In genomic region chr1:207228987-207229386, GRCh38 we compare ENCODE assay signal across 28 cellular contexts.
DNase-seq lines count a peak whose midpoint lies in the region; ATAC-seq, FAIRE-seq and TF ChIP-seq lines count a peak whose summit lies in the region.
"Had no signal": no experiment of that assay in that cellular context is flagged by ENCODE, and none has a peak within 500 bp of the region (broad histone marks: within the 10 kb centered on the region; RNA-seq: fewer than 3 reads in every experiment).

No MANE protein-coding gene starts in this region.

- no peaks in the 10 kb centered on the region; the same call in 1 of the 2 replicates for H3K4me1 ChIP-seq in GM23338 (ENCODE audit: insufficient read depth)
- peaks cover 0 to 7% of the 10 kb centered on the region in 2 experiments; a peak in 2 of 5 replicates for H3K4me1 ChIP-seq in K562 (replicated peaks in 1 of 2; ENCODE audit: control insufficient read depth in 2 of 2, insufficient read depth in 2 of 2, low read length in 2 of 2)
- H3K4me1 ChIP-seq in neural progenitor cell, result no peaks in the 10 kb centered on the region
- H3K4me1 ChIP-seq: BE2C, BLaER1 had no signal

- TF ChIP-seq CTCF in GM23338 (conservative IDR thresholded peaks at IDR 0.05; ENCODE audit: low read depth in 2 of 2), result no peak
- TF ChIP-seq CTCF in K562 (IDR thresholded peaks at IDR 0.05 in 2 of 3, conservative IDR thresholded peaks at IDR 0.05 in 1 of 3; ENCODE audit: insufficient read depth in 2 of 3, low read depth in 1 of 3, low read length in 3 of 3), result no peak
- TF ChIP-seq CTCF in neural progenitor cell (IDR thresholded peaks at IDR 0.05), result no peak

- no peak for TF ChIP-seq POLR2A in K562 (conservative IDR thresholded peaks at IDR 0.05)

- H3K9ac ChIP-seq in K562 (ENCODE audit: insufficient read depth in 1 of 2, low read depth in 2 of 2, low read length in 2 of 2) (no peak overlapping the region), neural progenitor cell (no peak overlapping the region)
- H3K9ac ChIP-seq: BLaER1 had no signal

- H3K36me3 ChIP-seq in GM23338 (ENCODE audit: insufficient read depth) (no peaks in the 10 kb centered on the region), K562 (ENCODE audit: control insufficient read depth, insufficient read depth, low read length) (no peaks in the 10 kb centered on the region), neural progenitor cell (no peaks in the 10 kb centered on the region)
- H3K36me3 ChIP-seq: BE2C, BLaER1 had no signal

- H3K4me3 ChIP-seq in GM23338 (no peak overlapping the region), K562 (no peak overlapping the region), neural progenitor cell (no peak overlapping the region)
- H3K4me3 ChIP-seq: BLaER1, GM12878 had no signal

- H3F3A ChIP-seq in GM23338 (replicated peaks; ENCODE audit: low read depth) (no peaks in the 10 kb centered on the region), neural progenitor cell (ENCODE audit: low read depth) (no peaks in the 10 kb centered on the region)

- BruUV-seq in K562 (replicated peaks; lab: Mats Ljungman, UMichigan), result no TSS peak

- no peaks in the 10 kb centered on the region for H3K9me1 ChIP-seq in K562 (ENCODE audit: control insufficient read depth, insufficient read depth, low read length)

- H3K79me2 ChIP-seq in GM23338 (replicated peaks; ENCODE audit: insufficient read depth) (no peaks in the 10 kb centered on the region), K562 (ENCODE audit: control insufficient read depth, insufficient read depth, low read length) (no peaks in the 10 kb centered on the region), neural progenitor cell (ENCODE audit: low read depth) (no peaks in the 10 kb centered on the region)

- in situ Hi-C loops in K562 (cut with MboI), result no loop called here

- POLR2A ChIA-PET in K562 (lab: Yijun Ruan, JAX), result no interaction called here

- no peak for TF ChIP-seq RAD21 in K562 (CRISPR knock-in tag; conservative IDR thresholded peaks at IDR 0.05 in 1 of 2, IDR thresholded peaks at IDR 0.05 in 1 of 2)

- no peak for DNase-seq in GM23338 (ENCODE audit: low spot score)
- DNase-seq in M059J (ENCODE audit: low read depth), result peak; percentile 34
- DNase-seq in K562 (ENCODE audit: extremely low read depth in 1 of 4, low spot score in 3 of 4), result no peak
- no peak for DNase-seq in neural progenitor cell (ENCODE audit: low spot score)
- no peak for DNase-seq in NCI-H446 (lab: John Stamatoyannopoulos, UW)
- no peak for DNase-seq in NCI-H1417 treated with DMSO at 0.1 percent for 48 hours (lab: John Stamatoyannopoulos, UW)
- DNase-seq: 8988T; ACHN; BE2C; C1 segment of cervical spinal cord; CD4-positive, alpha-beta memory T cell; CD4-positive, CD25-positive, alpha-beta regulatory T cell; CD8-positive, alpha-beta memory T cell; COR-L47; DMS 273 treated with DMSO at 0.1 percent for 48 hours; DMS153; DMS53; DMS79; DND-41; EL; GDM1 had no signal

- CTCF ChIA-PET in K562 (lab: Yijun Ruan, JAX; ENCODE audit: low intra/inter-chr PET ratio), result interaction anchor here (0.6 kb wide), 1 partner anchor 96 kb away, joined by 4 read pairs; no protein-coding TSS in a partner anchor

- H3K27me3 ChIP-seq in GM23338 (ENCODE audit: insufficient read depth), result no peaks in the 10 kb centered on the region
- H3K27me3 ChIP-seq in K562 (ENCODE audit: control insufficient read depth in 2 of 2, insufficient read depth in 2 of 2, low read length in 2 of 2), result no peaks in the 10 kb centered on the region
- no peaks in the 10 kb centered on the region for H3K27me3 ChIP-seq in neural progenitor cell
- H3K27me3 ChIP-seq: BLaER1 had no signal

- intact Hi-C loops in K562 (cut with micrococcal nuclease), result no loop called here

- no peak for TF ChIP-seq EP300 in K562 (IDR thresholded peaks at IDR 0.05; ENCODE audit: low read length)

- 28% methylated on average over 7 of the region's 7 CpGs for WGBS in K562 (ENCODE audit: insufficient coverage, low coverage, missing lambda C conversion rate)

- FAIRE-seq in K562 (lab: Jason Lieb, UNC), result peak; percentile 15
- FAIRE-seq: A204.1, GM12878, GM12892, GM18507 had no signal

- H4K20me1 ChIP-seq in GM23338 (replicated peaks; ENCODE audit: insufficient read depth), result no peaks in the 10 kb centered on the region
- H4K20me1 ChIP-seq in K562 (replicated peaks; ENCODE audit: control insufficient read depth, insufficient read depth, low read length), result no peaks in the 10 kb centered on the region
- no peaks in the 10 kb centered on the region for H4K20me1 ChIP-seq in neural progenitor cell (ENCODE audit: low read depth)
- H4K20me1 ChIP-seq: BLaER1 had no signal

- H3K4me3 Mint-ChIP-seq in GM23338 (no peak overlapping the region), neural progenitor cell (no peak overlapping the region)
- H3K4me3 Mint-ChIP-seq: CD14-positive monocyte; CD4-positive, alpha-beta memory T cell; CD4-positive, CD25-positive, alpha-beta regulatory T cell; CD8-positive, alpha-beta memory T cell had no signal

- H3K27ac ChIP-seq in GM23338 (ENCODE audit: low read depth), result no peak overlapping the region
- no peak overlapping the region for H3K27ac ChIP-seq in K562 (ENCODE audit: extremely low read depth, low read depth, low read length)
- no peak overlapping the region for H3K27ac ChIP-seq in neural progenitor cell
- H3K27ac ChIP-seq: BLaER1 had no signal

- H3K4me1 Mint-ChIP-seq in GM23338 (no peaks in the 10 kb centered on the region), neural progenitor cell (no peaks in the 10 kb centered on the region)
- H3K4me1 Mint-ChIP-seq: CD14-positive monocyte; CD4-positive, alpha-beta memory T cell; CD4-positive, CD25-positive, alpha-beta regulatory T cell; CD8-positive, alpha-beta memory T cell had no signal

- H3K4me2 ChIP-seq in GM23338, result no peak overlapping the region
- H3K4me2 ChIP-seq in K562 (ENCODE audit: insufficient read depth, low read length), result no peak overlapping the region
- no peak overlapping the region for H3K4me2 ChIP-seq in neural progenitor cell
- H3K4me2 ChIP-seq: BLaER1 had no signal

- H3K9me3 ChIP-seq in K562 (replicated peaks; ENCODE audit: control insufficient read depth, insufficient read depth, low read depth, low read length) (no peaks in the 10 kb centered on the region), neural progenitor cell (ENCODE audit: low read depth) (no peaks in the 10 kb centered on the region)
- H3K9me3 ChIP-seq: BE2C, BLaER1 had no signal

- H3K36me3 Mint-ChIP-seq in GM23338 (ENCODE audit: low read depth), result no peaks in the 10 kb centered on the region
- no peaks in the 10 kb centered on the region for H3K36me3 Mint-ChIP-seq in neural progenitor cell
- H3K36me3 Mint-ChIP-seq: CD14-positive monocyte; CD4-positive, alpha-beta memory T cell; CD4-positive, CD25-positive, alpha-beta regulatory T cell had no signal

- ATAC-seq in GM23338 (no peak), K562 (no peak)
- no peak for ATAC-seq in activated CD4-positive, CD25-positive, alpha-beta regulatory T cell treated with anti-CD3 and anti-CD28 coated beads, Interleukin-2, amount 50 U/mL, for 24 hours
- ATAC-seq: GM12878 had no signal

- H3K27me3 Mint-ChIP-seq in GM23338 (ENCODE audit: insufficient read depth, low read depth, poor library complexity), result no peaks in the 10 kb centered on the region
- H3K27me3 Mint-ChIP-seq in neural progenitor cell (ENCODE audit: insufficient read depth, low read depth), result no peaks in the 10 kb centered on the region

- no peak overlapping the region for H3K27ac Mint-ChIP-seq in GM23338
- no peak overlapping the region for H3K27ac Mint-ChIP-seq in neural progenitor cell
- H3K27ac Mint-ChIP-seq: CD14-positive monocyte; CD4-positive, alpha-beta memory T cell; CD8-positive, alpha-beta memory T cell had no signal

- H2AFZ ChIP-seq in GM23338 (peak overlapping the region; percentile 45; the same call in 1 of the 2 replicates), K562 (ENCODE audit: low read depth, low read length) (peak overlapping the region; percentile 49), neural progenitor cell (replicated peaks) (peak overlapping the region; percentile 17)

- H3K9me3 Mint-ChIP-seq in GM23338 (no peaks in the 10 kb centered on the region), neural progenitor cell (no peaks in the 10 kb centered on the region)
- H3K9me3 Mint-ChIP-seq: CD4-positive, alpha-beta memory T cell; CD4-positive, CD25-positive, alpha-beta regulatory T cell; CD8-positive, alpha-beta memory T cell had no signal

- no peaks in the 10 kb centered on the region for H3K9me2 ChIP-seq in GM23338 (ENCODE audit: insufficient read depth)

TF ChIP-seq in GM23338, 12 proteins besides CTCF, POLR2A, EP300 and RAD21 (continues in another document):
- TF ChIP-seq EZH2phosphoT487 (IDR thresholded peaks at IDR 0.05; ENCODE audit: unreplicated experiment), result no peak
- no peak for TF ChIP-seq ZNF331 (CRISPR knock-in tag; IDR thresholded peaks at IDR 0.05; ENCODE audit: low read depth)
- TF ChIP-seq NANOG (IDR thresholded peaks at IDR 0.05; ENCODE audit: borderline replicate concordance), result no peak
- no peak for TF ChIP-seq ZNF114 (CRISPR knock-in tag; IDR thresholded peaks at IDR 0.05)

TF ChIP-seq in K562, 482 proteins besides CTCF, POLR2A, EP300 and RAD21 (continues in another document):
- peak in 1 of 2 experiments; percentile 35 for TF ChIP-seq E2F6 (IDR thresholded peaks at IDR 0.05; ENCODE audit: borderline replicate concordance in 1 of 2, extremely low read depth in 1 of 2, insufficient read depth in 1 of 2, insufficient read length in 1 of 2, low read depth in 1 of 2, low read length in 1 of 2, poor library complexity in 1 of 2, severe bottlenecking in 1 of 2)
- TF ChIP-seq PURB (CRISPR knock-in tag; IDR thresholded peaks at IDR 0.05; ENCODE audit: low read depth), result no peak
- no peak for TF ChIP-seq CBX8 (IDR thresholded peaks at IDR 0.05; ENCODE audit: borderline replicate concordance, extremely low read depth, low read depth, low read length, poor library complexity, severe bottlenecking)
